Comparison of ENCODE assay signal across 12 cellular contexts in genomic region chr14:61452452-61452851, GRCh38.
A peak's percentile ranks its signal among the peaks of the same experiment; 100 is the strongest.
DNase-seq lines count a peak whose midpoint lies in the region; ATAC-seq lines count a peak whose summit lies in the region.
"Had no signal": no experiment of that assay in that cellular context is flagged by ENCODE, and none has a peak within 500 bp of the region (broad histone marks: within the 10 kb centered on the region; RNA-seq: fewer than 3 reads in every experiment).

No MANE protein-coding gene starts in this region.

- H3K27ac Mint-ChIP-seq in activated naive CD4-positive, alpha-beta T cell treated with anti-CD3 and anti-CD28 coated beads for 36 hours, result peak overlapping the region; percentile 95

- peaks cover 94% of the 10 kb centered on the region for H3K4me1 Mint-ChIP-seq in activated naive CD4-positive, alpha-beta T cell treated with anti-CD3 and anti-CD28 coated beads for 36 hours (ENCODE audit: low read depth)

- ATAC-seq in HG02610 (IDR thresholded peaks at IDR 0.05; ENCODE audit: unreplicated experiment) (peak; percentile 70), HG03469 (IDR thresholded peaks at IDR 0.05; ENCODE audit: unreplicated experiment) (no peak)
- ATAC-seq: pancreas had no signal

- CTCF ChIA-PET in activated naive CD4-positive, alpha-beta T cell treated with anti-CD3 and anti-CD28 coated beads for 36 hours (lab: Charles Lee), result interaction anchor here (0.6 to 3.8 kb wide), 10 partner anchors 9 to 384 kb away, joined by 3 to 19 read pairs (median 4); no protein-coding TSS in a partner anchor

- intact Hi-C loops in activated naive CD4-positive, alpha-beta T cell treated with anti-CD3 and anti-CD28 coated beads for 36 hours (cut with micrococcal nuclease), result loop anchor here (1.0 to 5.0 kb wide), 5 partner anchors 64 to 275 kb away; no protein-coding TSS in a partner anchor

- H3K9me3 Mint-ChIP-seq in activated naive CD4-positive, alpha-beta T cell treated with anti-CD3 and anti-CD28 coated beads for 36 hours, result no peaks in the 10 kb centered on the region

- H3K4me3 Mint-ChIP-seq in activated naive CD4-positive, alpha-beta T cell treated with anti-CD3 and anti-CD28 coated beads for 36 hours, result peak overlapping the region; percentile 32

- H3K27me3 Mint-ChIP-seq in activated naive CD4-positive, alpha-beta T cell treated with anti-CD3 and anti-CD28 coated beads for 36 hours (ENCODE audit: low read depth), result no peaks in the 10 kb centered on the region

- peak; percentile 50 for DNase-seq in activated CD4-positive, CD25-positive, alpha-beta regulatory T cell treated with anti-CD3 and anti-CD28 coated beads, Interleukin-2, amount 50 U/mL, for 72 hours
- DNase-seq in activated naive CD4-positive, alpha-beta T cell treated with anti-CD3 and anti-CD28 coated beads for 36 hours, result peak; percentile 80
- DNase-seq in stimulated activated CD4-positive, alpha-beta T cell treated with anti-CD3 and anti-CD28 coated beads, Interleukin-4, amount 100 ng/mL, for 24 hours, result peak; percentile 54
- DNase-seq in HPDE6-E6E7 (ENCODE audit: extremely low spot score) (no peak), AG08396 (ENCODE audit: low spot score) (no peak), NCI-H2107 (lab: John Stamatoyannopoulos, UW) (no peak)
- DNase-seq: hypothalamus, mammary epithelial cell, NCI-H1436, pancreas had no signal

- peaks cover 63% of the 10 kb centered on the region for H3K36me3 Mint-ChIP-seq in activated naive CD4-positive, alpha-beta T cell treated with anti-CD3 and anti-CD28 coated beads for 36 hours (ENCODE audit: low read depth)

Comparison
In these comparisons a context has a peak if more than half of its experiments do, and no peak if none do; other contexts are left out.
1. DNase-seq: peak in activated CD4-positive, CD25-positive, alpha-beta regulatory T cell treated with anti-CD3 and anti-CD28 coated beads, Interleukin-2, amount 50 U/mL, for 72 hours (single experiment), activated naive CD4-positive, alpha-beta T cell treated with anti-CD3 and anti-CD28 coated beads for 36 hours (single experiment) and stimulated activated CD4-positive, alpha-beta T cell treated with anti-CD3 and anti-CD28 coated beads, Interleukin-4, amount 100 ng/mL, for 24 hours (single experiment); none in HPDE6-E6E7 (single experiment), AG08396 (single experiment) and NCI-H2107 (single experiment).